27 cellular contexts compared by ENCODE assay signal in genomic region chr5:123217183-123217582, GRCh38.
"Had no signal": no experiment of that assay in that cellular context is flagged by ENCODE, and none has a peak within 500 bp of the region (broad histone marks: within the 10 kb centered on the region; RNA-seq: fewer than 3 reads in every experiment).

No MANE protein-coding gene starts in this region.

- ATAC-seq: activated CD4-positive, alpha-beta T cell treated with anti-CD3 and anti-CD28 coated beads for 36 hours; activated CD8-positive, alpha-beta memory T cell treated with anti-CD3 and anti-CD28 coated beads, Interleukin-2, amount 10 ng/mL, durations not matched to agents 7 days and 5 days; activated CD8-positive, alpha-beta T cell treated with anti-CD3 and anti-CD28 coated beads, Interleukin-2, amount 10 ng/mL, durations not matched to agents 7 days and 5 days; activated naive CD4-positive, alpha-beta T cell treated with anti-CD3 and anti-CD28 coated beads, Interleukin-2, amount 50 U/mL, for 72 hours; body of pancreas had no signal

- DNase-seq: activated CD4-positive, alpha-beta memory T cell treated with anti-CD3 and anti-CD28 coated beads for 36 hours; activated CD4-positive, alpha-beta T cell treated with anti-CD3 and anti-CD28 coated beads for 36 hours; activated CD4-positive, alpha-beta T cell treated with anti-CD3 and anti-CD28 coated beads, Interleukin-2, amount 10 ng/mL, durations not matched to agents 24 days and 14 days; activated CD4-positive, CD25-positive, alpha-beta regulatory T cell; activated CD4-positive, CD25-positive, alpha-beta regulatory T cell treated with anti-CD3 and anti-CD28 coated beads, Interleukin-2, amount 50 U/mL, for 72 hours; activated CD8-positive, alpha-beta memory T cell treated with anti-CD3 and anti-CD28 coated beads, Interleukin-2, amount 10 ng/mL, durations not matched to agents 7 days and 5 days; activated CD8-positive, alpha-beta memory T cell treated with anti-CD3 and anti-CD28 coated beads, Interleukin-2, amount 50 U/mL, for 4 hours; activated CD8-positive, alpha-beta T cell treated with anti-CD3 and anti-CD28 coated beads, Interleukin-2, amount 10 ng/mL, durations not matched to agents 7 days and 5 days; activated gamma-delta T cell; activated naive CD4-positive, alpha-beta T cell; activated naive CD4-positive, alpha-beta T cell treated with anti-CD3 and anti-CD28 coated beads, Interleukin-2, amount 10 ng/mL, durations not matched to agents 7 days and 5 days; activated naive CD8-positive, alpha-beta T cell treated with anti-CD3 and anti-CD28 coated beads, Interleukin-2, amount 10 ng/mL, durations not matched to agents 7 days and 5 days; activated T-cell treated with anti-CD3 and anti-CD28 coated beads, Interleukin-2, amount 50 U/mL, for 1 hour; activated T-cell treated with anti-CD3 and anti-CD28 coated beads, Interleukin-2, amount 50 U/mL, for 48 hours; body of pancreas; central memory CD4-positive, alpha-beta T cell; cerebellar nuclear complex; colonic mucosa; effector CD8-positive, alpha-beta T cell; esophagus squamous epithelium; foreskin fibroblast; head of caudate nucleus; T-helper 2 cell had no signal

- H3K27ac ChIP-seq: body of pancreas, colonic mucosa, epithelial cell of prostate had no signal

- H3K4me1 Mint-ChIP-seq: activated CD4-positive, alpha-beta T cell treated with anti-CD3 and anti-CD28 coated beads for 36 hours; activated CD4-positive, alpha-beta T cell treated with anti-CD3 and anti-CD28 coated beads, Interleukin-2, amount 10 ng/mL, durations not matched to agents 24 days and 14 days; activated CD8-positive, alpha-beta memory T cell treated with anti-CD3 and anti-CD28 coated beads, Interleukin-2, amount 10 ng/mL, durations not matched to agents 7 days and 5 days; activated naive CD4-positive, alpha-beta T cell treated with anti-CD3 and anti-CD28 coated beads, Interleukin-2, amount 10 ng/mL, durations not matched to agents 7 days and 5 days; activated naive CD8-positive, alpha-beta T cell treated with anti-CD3 and anti-CD28 coated beads, Interleukin-2, amount 10 ng/mL, durations not matched to agents 7 days and 5 days had no signal

- H3K36me3 ChIP-seq: colonic mucosa, esophagus squamous epithelium had no signal

- H3K27me3 ChIP-seq: body of pancreas, colonic mucosa, esophagus squamous epithelium had no signal

- H3K4me3 ChIP-seq: body of pancreas, colonic mucosa, esophagus squamous epithelium had no signal

- H3K9me3 Mint-ChIP-seq: activated CD4-positive, alpha-beta memory T cell treated with anti-CD3 and anti-CD28 coated beads for 36 hours; activated CD4-positive, alpha-beta T cell treated with anti-CD3 and anti-CD28 coated beads, Interleukin-2, amount 10 ng/mL, durations not matched to agents 24 days and 14 days; activated naive CD4-positive, alpha-beta T cell treated with anti-CD3 and anti-CD28 coated beads, Interleukin-2, amount 10 ng/mL, durations not matched to agents 7 days and 5 days; activated naive CD8-positive, alpha-beta T cell treated with anti-CD3 and anti-CD28 coated beads, Interleukin-2, amount 10 ng/mL, durations not matched to agents 7 days and 5 days; activated T-helper 1 cell treated with anti-CD3 and anti-CD28 coated beads, Interleukin-12 subunit alpha, Interleukin-12 subunit beta, Interleukin-2, Interleukin-4 antibody, amounts not matched to agents 30 ng/mL and 10 ng/mL and 1 ng/mL, durations not matched to agents 14 hours and 24 hours and 36 hours; activated T-helper 2 cell treated with anti-CD3 and anti-CD28 coated beads, Interferon-gamma antibody, Interleukin-2, Interleukin-4, amounts not matched to agents 10 μg/mL and 5 μg/mL and 100 μg/mL, durations not matched to agents 14 hours and 24 hours and 36 hours had no signal

- H3K9me3 ChIP-seq: body of pancreas, colonic mucosa, esophagus squamous epithelium had no signal

- H3K4me1 ChIP-seq: body of pancreas, colonic mucosa, esophagus squamous epithelium had no signal

- H3K27me3 Mint-ChIP-seq: activated CD4-positive, alpha-beta memory T cell treated with anti-CD3 and anti-CD28 coated beads for 36 hours; activated CD4-positive, alpha-beta T cell treated with anti-CD3 and anti-CD28 coated beads, Interleukin-2, amount 10 ng/mL, durations not matched to agents 24 days and 14 days; activated naive CD4-positive, alpha-beta T cell treated with anti-CD3 and anti-CD28 coated beads, Interleukin-2, amount 10 ng/mL, durations not matched to agents 7 days and 5 days; activated naive CD8-positive, alpha-beta T cell treated with anti-CD3 and anti-CD28 coated beads, Interleukin-2, amount 10 ng/mL, durations not matched to agents 7 days and 5 days had no signal

- H3K27ac Mint-ChIP-seq: activated CD4-positive, alpha-beta memory T cell treated with anti-CD3 and anti-CD28 coated beads for 36 hours; activated CD4-positive, alpha-beta T cell treated with anti-CD3 and anti-CD28 coated beads for 36 hours; activated CD4-positive, alpha-beta T cell treated with anti-CD3 and anti-CD28 coated beads, Interleukin-2, amount 10 ng/mL, durations not matched to agents 24 days and 14 days; activated CD8-positive, alpha-beta memory T cell treated with anti-CD3 and anti-CD28 coated beads, Interleukin-2, amount 10 ng/mL, durations not matched to agents 7 days and 5 days; activated CD8-positive, alpha-beta T cell treated with anti-CD3 and anti-CD28 coated beads, Interleukin-2, amount 10 ng/mL, durations not matched to agents 7 days and 5 days; activated naive CD4-positive, alpha-beta T cell treated with anti-CD3 and anti-CD28 coated beads, Interleukin-2, amount 10 ng/mL, durations not matched to agents 7 days and 5 days; activated naive CD4-positive, alpha-beta T cell treated with anti-CD3 and anti-CD28 coated beads, Interleukin-2, amount 50 U/mL, for 72 hours; activated naive CD8-positive, alpha-beta T cell treated with anti-CD3 and anti-CD28 coated beads, Interleukin-2, amount 10 ng/mL, durations not matched to agents 7 days and 5 days; activated T-helper 1 cell treated with anti-CD3 and anti-CD28 coated beads, Interleukin-12 subunit alpha, Interleukin-12 subunit beta, Interleukin-2, Interleukin-4 antibody, amounts not matched to agents 30 ng/mL and 10 ng/mL and 1 ng/mL, durations not matched to agents 14 hours and 24 hours and 36 hours; activated T-helper 2 cell treated with anti-CD3 and anti-CD28 coated beads, Interferon-gamma antibody, Interleukin-2, Interleukin-4, amounts not matched to agents 10 μg/mL and 5 μg/mL and 100 μg/mL, durations not matched to agents 14 hours and 24 hours and 36 hours had no signal

- H3K4me3 Mint-ChIP-seq: activated CD4-positive, alpha-beta memory T cell treated with anti-CD3 and anti-CD28 coated beads for 36 hours; activated CD4-positive, alpha-beta T cell treated with anti-CD3 and anti-CD28 coated beads for 36 hours; activated CD4-positive, alpha-beta T cell treated with anti-CD3 and anti-CD28 coated beads, Interleukin-2, amount 10 ng/mL, durations not matched to agents 24 days and 14 days; activated CD8-positive, alpha-beta memory T cell treated with anti-CD3 and anti-CD28 coated beads, Interleukin-2, amount 10 ng/mL, durations not matched to agents 7 days and 5 days; activated CD8-positive, alpha-beta T cell treated with anti-CD3 and anti-CD28 coated beads, Interleukin-2, amount 10 ng/mL, durations not matched to agents 7 days and 5 days; activated naive CD4-positive, alpha-beta T cell treated with anti-CD3 and anti-CD28 coated beads, Interleukin-2, amount 10 ng/mL, durations not matched to agents 7 days and 5 days; activated naive CD8-positive, alpha-beta T cell treated with anti-CD3 and anti-CD28 coated beads, Interleukin-2, amount 10 ng/mL, durations not matched to agents 7 days and 5 days; activated T-helper 1 cell treated with anti-CD3 and anti-CD28 coated beads, Interleukin-12 subunit alpha, Interleukin-12 subunit beta, Interleukin-2, Interleukin-4 antibody, amounts not matched to agents 30 ng/mL and 10 ng/mL and 1 ng/mL, durations not matched to agents 14 hours and 24 hours and 36 hours had no signal

- H3K36me3 Mint-ChIP-seq: activated CD4-positive, alpha-beta memory T cell treated with anti-CD3 and anti-CD28 coated beads for 36 hours; activated CD8-positive, alpha-beta memory T cell treated with anti-CD3 and anti-CD28 coated beads, Interleukin-2, amount 10 ng/mL, durations not matched to agents 7 days and 5 days; activated naive CD4-positive, alpha-beta T cell treated with anti-CD3 and anti-CD28 coated beads, Interleukin-2, amount 10 ng/mL, durations not matched to agents 7 days and 5 days; activated naive CD4-positive, alpha-beta T cell treated with anti-CD3 and anti-CD28 coated beads, Interleukin-2, amount 50 U/mL, for 72 hours; activated naive CD8-positive, alpha-beta T cell treated with anti-CD3 and anti-CD28 coated beads, Interleukin-2, amount 10 ng/mL, durations not matched to agents 7 days and 5 days had no signal
